In the genomic region with DNA sequence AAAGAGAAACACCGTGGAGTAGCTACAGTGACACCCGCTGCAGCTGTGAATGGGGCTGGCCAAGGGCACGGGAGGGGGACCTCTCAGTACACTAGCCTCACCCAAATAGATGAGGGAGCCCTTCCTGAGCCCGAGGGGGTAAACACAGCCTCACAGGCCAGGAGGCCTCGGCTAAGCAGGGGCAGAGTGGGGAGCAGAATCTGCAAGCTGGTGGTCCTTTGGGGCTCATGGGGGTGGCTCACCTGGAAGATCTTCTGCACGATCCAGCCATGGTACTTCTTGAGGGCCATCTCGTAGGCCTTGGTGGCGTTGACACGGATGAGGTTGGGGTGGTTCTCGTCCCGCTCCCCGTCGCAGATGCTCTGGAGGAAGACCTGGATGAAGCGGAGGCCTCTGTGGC, we compare ENCODE assay signal across 31 cellular contexts. TPM values are rescaled to one million over a fixed set of nuclear protein-coding genes. Genes with fewer than 3 reads are reported as not detected.
"Had no signal": no experiment of that assay in that cellular context is flagged by ENCODE, and none has a peak within 500 bp of the region (broad histone marks: within the 10 kb centered on the region; RNA-seq: fewer than 3 reads in every experiment).

No MANE protein-coding gene starts in this region.

- H3K27me3 Mint-ChIP-seq: activated B cell treated with CpG ODN at 0.5 μM for 24 hours; activated CD8-positive, alpha-beta T cell treated with anti-CD3 and anti-CD28 coated beads for 36 hours; activated naive CD8-positive, alpha-beta T cell; activated T-helper 17 cell treated with anti-CD3 and anti-CD28 coated beads, Interleukin-2, amount 50 U/mL, for 72 hours; central memory CD8-positive, alpha-beta T cell; dendritic cell treated with granulocyte-macrophage colony-stimulating factor and Interleukin-4, amounts not matched to agents 40 ng/mL and 50 ng/mL, for 4 days; effector memory CD8-positive, alpha-beta T cell; T-helper 17 cell had no signal

- H3K4me3 Mint-ChIP-seq: activated B cell treated with CpG ODN at 0.5 μM for 24 hours; activated CD8-positive, alpha-beta T cell treated with anti-CD3 and anti-CD28 coated beads for 36 hours; activated naive CD8-positive, alpha-beta T cell; activated T-cell treated with anti-CD3 and anti-CD28 coated beads, Interleukin-2, amount 50 U/mL, for 4 hours; activated T-helper 17 cell treated with anti-CD3 and anti-CD28 coated beads, Interleukin-2, amount 50 U/mL, for 72 hours; central memory CD8-positive, alpha-beta T cell; dendritic cell treated with granulocyte-macrophage colony-stimulating factor and Interleukin-4, amounts not matched to agents 40 ng/mL and 50 ng/mL, for 4 days; effector memory CD8-positive, alpha-beta T cell; T-helper 17 cell; T-helper 2 cell treated with Interferon-gamma antibody and Interleukin-4, amounts not matched to agents 5 μg/mL and 100 μg/mL, for 36 hours had no signal

- H3K9me3 Mint-ChIP-seq: activated B cell treated with CpG ODN at 0.5 μM for 24 hours; activated CD8-positive, alpha-beta T cell treated with anti-CD3 and anti-CD28 coated beads for 36 hours; activated T-cell treated with anti-CD3 and anti-CD28 coated beads, Interleukin-2, amount 50 U/mL, for 4 hours; activated T-helper 17 cell treated with anti-CD3 and anti-CD28 coated beads, Interleukin-2, amount 50 U/mL, for 72 hours; central memory CD8-positive, alpha-beta T cell; dendritic cell treated with granulocyte-macrophage colony-stimulating factor and Interleukin-4, amounts not matched to agents 40 ng/mL and 50 ng/mL, for 4 days; effector memory CD8-positive, alpha-beta T cell; T-helper 2 cell treated with Interferon-gamma antibody and Interleukin-4, amounts not matched to agents 5 μg/mL and 100 μg/mL, for 36 hours had no signal

- H3K27ac ChIP-seq: brain microvascular endothelial cell, coronary artery, esophagus squamous epithelium, gastroesophageal sphincter, WERI-Rb-1 had no signal

- DNase-seq: activated B cell treated with CpG ODN at 0.5 μM for 24 hours; activated CD4-positive, alpha-beta T cell treated with anti-CD3 and anti-CD28 coated beads for 48 hours; activated CD4-positive, alpha-beta T cell treated with anti-CD3 and anti-CD28 coated beads, Interleukin-2, amount 50 U/mL, for 1 hour; activated CD4-positive, alpha-beta T cell treated with anti-CD3 and anti-CD28 coated beads, Interleukin-2, amount 50 U/mL, for 48 hours; activated CD8-positive, alpha-beta memory T cell treated with anti-CD3 and anti-CD28 coated beads for 24 hours; activated CD8-positive, alpha-beta T cell treated with anti-CD3 and anti-CD28 coated beads for 36 hours; activated effector memory CD4-positive, alpha-beta T cell treated with Interleukin-2 at 50 U/mL for 16 hours; activated gamma-delta T cell treated with Interleukin-2 at 50 U/mL for 16 hours; activated naive CD4-positive, alpha-beta T cell treated with anti-CD3 and anti-CD28 coated beads, Interleukin-2, amount 50 U/mL, for 16 hours; activated naive CD4-positive, alpha-beta T cell treated with Interleukin-2 at 50 U/mL for 16 hours; activated T-cell treated with anti-CD3 and anti-CD28 coated beads, Interleukin-2, amount 50 U/mL, for 4 hours; amniotic stem cell; anterior cingulate cortex; brain microvascular endothelial cell; effector CD4-positive, alpha-beta T cell; effector memory CD8-positive, alpha-beta T cell; erythroblast; esophagus squamous epithelium; foreskin melanocyte; T-helper 1 cell; T-helper 17 cell; T1000; WERI-Rb-1 had no signal

- ATAC-seq: activated CD4-positive, CD25-positive, alpha-beta regulatory T cell treated with anti-CD3 and anti-CD28 coated beads, Interleukin-2, amount 50 U/mL, for 24 hours; activated CD8-positive, alpha-beta T cell treated with anti-CD3 and anti-CD28 coated beads for 36 hours; activated T-cell treated with anti-CD3 and anti-CD28 coated beads, Interleukin-2, amount 50 U/mL, for 4 hours; activated T-helper 17 cell treated with anti-CD3 and anti-CD28 coated beads, Interleukin-2, amount 50 U/mL, for 72 hours; effector memory CD8-positive, alpha-beta T cell; gastroesophageal sphincter; T-helper 17 cell had no signal

- H3K27me3 ChIP-seq: brain microvascular endothelial cell, esophagus squamous epithelium, gastroesophageal sphincter had no signal

- H3K27ac Mint-ChIP-seq: activated B cell treated with CpG ODN at 0.5 μM for 24 hours; activated CD8-positive, alpha-beta T cell treated with anti-CD3 and anti-CD28 coated beads for 36 hours; activated naive CD8-positive, alpha-beta T cell; activated T-helper 17 cell treated with anti-CD3 and anti-CD28 coated beads, Interleukin-2, amount 50 U/mL, for 72 hours; dendritic cell treated with granulocyte-macrophage colony-stimulating factor and Interleukin-4, amounts not matched to agents 40 ng/mL and 50 ng/mL, for 4 days; effector memory CD8-positive, alpha-beta T cell; T-helper 17 cell; T-helper 2 cell treated with Interferon-gamma antibody and Interleukin-4, amounts not matched to agents 5 μg/mL and 100 μg/mL, for 36 hours had no signal

- H3K4me1 ChIP-seq: gastroesophageal sphincter had no signal

- H3K4me1 Mint-ChIP-seq: activated B cell treated with CpG ODN at 0.5 μM for 24 hours; activated T-helper 17 cell treated with anti-CD3 and anti-CD28 coated beads, Interleukin-2, amount 50 U/mL, for 72 hours; central memory CD8-positive, alpha-beta T cell; T-helper 17 cell had no signal

- H3K4me3 ChIP-seq: coronary artery, esophagus squamous epithelium, gastroesophageal sphincter had no signal

- H3K9me3 ChIP-seq: esophagus squamous epithelium, gastroesophageal sphincter had no signal

RNA-seq across cellular contexts. Expression of a gene that starts 22.2 kb away (rescaled TPM):
- total RNA-seq: activated B cell treated with CpG ODN at 0.5 μM for 24 hours; activated CD8-positive, alpha-beta T cell treated with anti-CD3 and anti-CD28 coated beads for 36 hours; activated T-cell treated with anti-CD3 and anti-CD28 coated beads, Interleukin-2, amount 50 U/mL, for 4 hours; activated T-helper 17 cell treated with anti-CD3 and anti-CD28 coated beads, Interleukin-2, amount 50 U/mL, for 72 hours; T-helper 17 cell had no signal
